Comparison of ENCODE assay signal across 8 cellular contexts in genomic region chrX:102154900-102155805, GRCh38. TPM values are rescaled to one million over a fixed set of nuclear protein-coding genes. Genes with fewer than 3 reads are reported as not detected.
DNase-seq lines count a peak whose midpoint lies in the region; ATAC-seq and TF ChIP-seq lines count a peak whose summit lies in the region.

No MANE protein-coding gene starts in this region.

- ATAC-seq in GM18498 (IDR thresholded peaks at IDR 0.05; ENCODE audit: unreplicated experiment) (peak; percentile 49), HG02852 (IDR thresholded peaks at IDR 0.05; ENCODE audit: unreplicated experiment) (peak; percentile 39), HG03469 (IDR thresholded peaks at IDR 0.05; ENCODE audit: unreplicated experiment) (no peak), GM21717 (IDR thresholded peaks at IDR 0.05; ENCODE audit: unreplicated experiment) (no peak)

- H3K4me3 ChIP-seq in SU-DHL-6 (ENCODE audit: insufficient read depth, low read length, poor library complexity, severe bottlenecking): no peak overlapping the region
- H3K4me3 ChIP-seq in mononuclear cell (ENCODE audit: low read length): peak overlapping the region; percentile 39
- peak overlapping the region in 3 of 4 donors; percentile 15 to 48 (median 32) for H3K4me3 ChIP-seq in transverse colon

- TF ChIP-seq CTCF in SU-DHL-6 (IDR thresholded peaks at IDR 0.05; ENCODE audit: insufficient read depth, low read length, poor library complexity, severe bottlenecking): no peak
- no peak for TF ChIP-seq CTCF in transverse colon (IDR thresholded peaks at IDR 0.05)

- DNase-seq in cerebellar cortex (ENCODE audit: low spot score) (peak; percentile 42), transverse colon (peak; percentile 13)

- TF ChIP-seq POLR2A in transverse colon (IDR thresholded peaks at IDR 0.05): no peak

- H3K27me3 ChIP-seq in SU-DHL-6 (ENCODE audit: low read length) (no peaks in the 10 kb centered on the region), mononuclear cell (ENCODE audit: insufficient read depth, low read length) (peaks cover 3% of the 10 kb centered on the region), transverse colon (no peaks in the 10 kb centered on the region)

- H3K9me3 ChIP-seq in SU-DHL-6 (ENCODE audit: insufficient read depth, low read length) (no peaks in the 10 kb centered on the region), mononuclear cell (ENCODE audit: low read depth, low read length) (no peaks in the 10 kb centered on the region), transverse colon (no peaks in the 10 kb centered on the region)

- H3K27ac ChIP-seq in SU-DHL-6 (ENCODE audit: low read depth, low read length): no peak overlapping the region
- peak overlapping the region in 2 of 4 donors; percentile 23 to 36 for H3K27ac ChIP-seq in transverse colon

- no peak overlapping the region for H3K9ac ChIP-seq in SU-DHL-6 (ENCODE audit: low read length)

- H3K79me2 ChIP-seq in SU-DHL-6 (ENCODE audit: insufficient read depth, low read length): no peaks in the 10 kb centered on the region

- H3K4me1 ChIP-seq in mononuclear cell (ENCODE audit: insufficient read depth, low read length) (no peaks in the 10 kb centered on the region), transverse colon (no peaks in the 10 kb centered on the region)

- no peaks in the 10 kb centered on the region for H3K36me3 ChIP-seq in SU-DHL-6 (ENCODE audit: low read length)
- no peaks in the 10 kb centered on the region for H3K36me3 ChIP-seq in transverse colon

- no peak overlapping the region for H2AFZ ChIP-seq in SU-DHL-6 (ENCODE audit: low read depth, low read length, severe bottlenecking)

- no peaks in the 10 kb centered on the region for H3K9me2 ChIP-seq in SU-DHL-6 (replicated peaks; ENCODE audit: insufficient read depth, low read length)

- intact Hi-C loops in transverse colon (cut with DNase I; ENCODE audit: low total_unique reads): no loop called here

- no peak for TF ChIP-seq EP300 in transverse colon (IDR thresholded peaks at IDR 0.05; ENCODE audit: low read depth)

- peak overlapping the region; percentile 39 for H3K4me2 ChIP-seq in SU-DHL-6 (ENCODE audit: low read depth, low read length, poor library complexity, severe bottlenecking)

- WGBS in transverse colon (ENCODE audit: low coverage in 1 of 2), 2 donors: 20 to 50% methylated on average over 1 to 32 of the region's 32 CpGs

- no peaks in the 10 kb centered on the region for H3F3A ChIP-seq in SU-DHL-6 (ENCODE audit: insufficient read depth)

- in situ Hi-C loops in transverse colon (cut with MboI; ENCODE audit: low pct_ligation_motif_present in 1 of 4, low pct_unique_long_range_greater_than_20kb in 1 of 4, low sequenced_read_pairs in 3 of 4): no loop called here

- no peaks in the 10 kb centered on the region for H4K20me1 ChIP-seq in SU-DHL-6 (ENCODE audit: low read depth, low read length)

RNA-seq across cellular contexts. Expression of gene BEX5, which starts 0.6 kb away (rescaled TPM):
- total RNA-seq in mononuclear cell (6.8 TPM), transverse colon (1 to 10 TPM in 2 of 4 donors, not detected in 2; 1.5 to 4.0 TPM)

RNA-seq across cellular contexts. Expression of gene TCEAL6, which starts 12.9 kb away (rescaled TPM):
- total RNA-seq in mononuclear cell (not detected), transverse colon (not detected)

RNA-seq across cellular contexts. Expression of gene TCEAL2, which starts 29.7 kb away (rescaled TPM):
- total RNA-seq in mononuclear cell: 0.52 TPM
- 1 to 10 TPM in 3 of 4 donors, not detected in 1; 3.0 to 3.2 (median 3.0) TPM for total RNA-seq in transverse colon

RNA-seq across cellular contexts. Expression of gene TCP11X1, which starts 59.9 kb away (rescaled TPM):
- total RNA-seq in mononuclear cell (0.10 TPM), transverse colon (not detected)

Comparison
In these comparisons a context has a peak if more than half of its experiments do, and no peak if none do; other contexts are left out.
1. ATAC-seq: peak in GM18498 (single experiment) and HG02852 (single experiment); none in HG03469 (single experiment) and GM21717 (single experiment).